8 cellular contexts compared by ENCODE assay signal in the genomic region with DNA sequence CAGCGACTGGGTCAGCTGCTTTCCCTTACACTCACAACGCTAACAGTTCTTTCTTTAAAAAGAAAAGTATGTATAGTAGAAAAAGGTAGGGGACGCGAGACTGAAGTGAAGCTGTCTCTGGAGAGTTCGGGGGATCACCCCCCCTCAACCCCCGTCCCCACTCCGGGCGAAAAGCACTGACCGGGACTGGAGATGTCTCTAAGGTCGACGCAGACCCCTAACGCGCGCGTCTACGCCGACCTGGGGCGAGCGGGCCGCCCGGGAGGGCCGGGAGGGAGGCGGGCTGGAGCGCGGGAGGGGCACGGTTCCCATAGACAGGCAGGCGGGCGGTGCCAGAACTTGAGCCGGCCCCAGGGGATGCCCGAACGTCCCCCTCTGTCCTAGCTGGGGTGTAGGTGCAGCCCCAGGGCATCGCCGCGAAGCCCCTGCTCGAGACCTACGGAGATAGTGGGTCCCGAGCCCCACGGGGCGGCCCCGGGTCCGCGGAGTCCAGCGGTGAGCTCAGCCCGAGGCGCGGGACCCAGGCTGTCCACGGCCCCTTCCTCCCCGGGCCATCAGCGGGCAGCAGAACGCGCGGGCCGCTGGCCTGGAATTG.
A peak's percentile ranks its signal among the peaks of the same experiment; 100 is the strongest.
DNase-seq lines count a peak whose midpoint lies in the region; ATAC-seq and TF ChIP-seq lines count a peak whose summit lies in the region.

No MANE protein-coding gene starts in this region.

- peak overlapping the region; percentile 64 to 80 (median 73) for H3K9ac ChIP-seq in BLaER1 treated with 17β-estradiol and CSF1 and Interleukin-3, amounts not matched to agents 10 nM and 100 nM

- WGBS in stomach, 5 donors, result 0 to 1% (median 0%) methylated on average over 20 to 53 of the region's 53 CpGs

- ATAC-seq in GM19372 (IDR thresholded peaks at IDR 0.05; ENCODE audit: low read depth, unreplicated experiment) (peak; percentile 39), HG03521 (IDR thresholded peaks at IDR 0.05; ENCODE audit: unreplicated experiment) (peak; percentile 43)

- intact Hi-C loops in stomach (cut with DNase I; ENCODE audit: low total_unique reads), result no loop called here

- H3K36me3 ChIP-seq in BLaER1 treated with 17β-estradiol and CSF1 and Interleukin-3, amounts not matched to agents 10 nM and 100 nM, result no peaks in the 10 kb centered on the region
- no peaks in the 10 kb centered on the region for H3K36me3 ChIP-seq in stomach

- no peaks in the 10 kb centered on the region for H3K9me3 ChIP-seq in BLaER1 treated with 17β-estradiol and CSF1 and Interleukin-3, amounts not matched to agents 10 nM and 100 nM (replicated peaks in 1 of 11)
- no peaks in the 10 kb centered on the region for H3K9me3 ChIP-seq in mononuclear cell (ENCODE audit: low read depth, low read length)
- no peaks in the 10 kb centered on the region for H3K9me3 ChIP-seq in stomach

- peak overlapping the region in 10 of 11 experiments; percentile 4 to 44 (median 36); a peak in 15 of 22 replicates for H3K27ac ChIP-seq in BLaER1 treated with 17β-estradiol and CSF1 and Interleukin-3, amounts not matched to agents 10 nM and 100 nM
- peak overlapping the region; percentile 81 to 92 (median 83) for H3K27ac ChIP-seq in stomach

- peak overlapping the region; percentile 87 to 99 (median 97) for H3K4me2 ChIP-seq in BLaER1 treated with 17β-estradiol and CSF1 and Interleukin-3, amounts not matched to agents 10 nM and 100 nM

- peaks cover 5 to 17% (median 17%) of the 10 kb centered on the region in 10 experiments; a peak in 14 of 20 replicates for H3K4me1 ChIP-seq in BLaER1 treated with 17β-estradiol and CSF1 and Interleukin-3, amounts not matched to agents 10 nM and 100 nM
- peaks cover 19% of the 10 kb centered on the region for H3K4me1 ChIP-seq in mononuclear cell (ENCODE audit: insufficient read depth, low read length)
- peaks cover 12 to 53% (median 25%) of the 10 kb centered on the region in 4 donors for H3K4me1 ChIP-seq in stomach

- peaks cover 0 to 9% (median 0%) of the 10 kb centered on the region in 11 experiments; a peak in 1 of 22 replicates for H4K20me1 ChIP-seq in BLaER1 treated with 17β-estradiol and CSF1 and Interleukin-3, amounts not matched to agents 10 nM and 100 nM

- TF ChIP-seq CTCF in stomach (IDR thresholded peaks at IDR 0.05), result no peak

- TF ChIP-seq POLR2A in stomach (IDR thresholded peaks at IDR 0.05), result no peak

- no peak for TF ChIP-seq EP300 in stomach (IDR thresholded peaks at IDR 0.05)

- H3K27me3 ChIP-seq in BLaER1 treated with 17β-estradiol and CSF1 and Interleukin-3, amounts not matched to agents 10 nM and 100 nM, result peaks cover 51 to 68% (median 60%) of the 10 kb centered on the region in 11 experiments
- no peaks in the 10 kb centered on the region for H3K27me3 ChIP-seq in mononuclear cell (ENCODE audit: insufficient read depth, low read length)
- no peaks in the 10 kb centered on the region for H3K27me3 ChIP-seq in stomach

- peak; percentile 54 for DNase-seq in activated CD4-positive, alpha-beta T cell treated with anti-CD3 and anti-CD28 coated beads for 48 hours
- DNase-seq in effector CD4-positive, alpha-beta T cell, result peak; percentile 20
- peak; percentile 35 for DNase-seq in stomach
- DNase-seq in SHP77 (lab: John Stamatoyannopoulos, UW), result no peak

- peak overlapping the region; percentile 65 to 78 (median 72) for H3K4me3 ChIP-seq in BLaER1 treated with 17β-estradiol and CSF1 and Interleukin-3, amounts not matched to agents 10 nM and 100 nM
- peak overlapping the region; percentile 64 for H3K4me3 ChIP-seq in mononuclear cell (ENCODE audit: low read length)
- H3K4me3 ChIP-seq in stomach, result peak overlapping the region; percentile 77 to 92 (median 86)

Comparison
In these comparisons a context has a peak if more than half of its experiments do, and no peak if none do; other contexts are left out.
1. DNase-seq: peak in activated CD4-positive, alpha-beta T cell treated with anti-CD3 and anti-CD28 coated beads for 48 hours (single experiment), effector CD4-positive, alpha-beta T cell (single experiment) and stomach (single experiment); none in SHP77 (0 of 2).
2. Peak in every context shown above with its lines, with median percentiles within 50 percentile points of each other: H3K4me3 ChIP-seq.